Comparison of ENCODE assay signal across 8 cellular contexts in the genomic region with DNA sequence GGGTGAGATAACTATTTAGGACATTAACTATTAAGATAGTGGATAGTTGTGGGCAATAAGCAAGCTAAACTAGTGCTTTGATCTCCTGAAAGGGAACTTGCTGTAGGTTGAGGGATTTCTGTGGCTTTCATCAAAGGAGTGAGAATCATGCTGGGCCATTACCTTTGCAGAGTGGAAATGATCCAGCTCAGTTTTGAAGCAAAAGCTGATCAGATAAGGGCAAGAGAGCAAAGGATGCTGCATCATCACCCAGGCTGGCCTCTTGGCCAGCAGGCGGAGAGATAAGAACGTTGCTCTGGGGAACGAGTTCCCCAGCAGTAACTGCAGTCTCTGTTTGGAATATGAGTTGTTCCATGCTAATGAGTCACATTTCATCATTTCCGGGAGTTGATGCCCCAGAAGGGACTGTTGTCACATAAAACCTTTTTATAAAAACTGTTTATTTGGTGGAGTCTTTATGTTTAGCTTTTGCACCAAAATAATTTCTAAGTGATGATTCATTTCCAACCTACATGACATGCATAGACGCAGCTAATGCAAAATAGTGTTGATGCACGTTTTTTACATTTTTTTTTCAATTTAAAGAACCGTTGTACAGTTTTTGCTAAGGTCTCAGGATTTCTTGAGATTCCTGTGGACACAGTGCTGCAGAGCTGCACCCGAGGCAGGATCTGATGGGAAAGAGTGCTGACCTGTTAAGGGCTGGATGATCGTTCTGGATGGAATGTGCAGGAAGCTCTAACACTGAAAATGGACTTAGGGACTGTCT.
A peak's percentile ranks its signal among the peaks of the same experiment; 100 is the strongest.
DNase-seq lines count a peak whose midpoint lies in the region; ATAC-seq and TF ChIP-seq lines count a peak whose summit lies in the region.

No MANE protein-coding gene starts in this region.

- no peak overlapping the region for H3K27ac ChIP-seq in coronary artery

- TF ChIP-seq CTCF in coronary artery (IDR thresholded peaks at IDR 0.05) = no peak

- no peak for ATAC-seq in GM18498 (IDR thresholded peaks at IDR 0.05; ENCODE audit: unreplicated experiment)
- ATAC-seq in GM21528 (IDR thresholded peaks at IDR 0.05; ENCODE audit: low FRiP score, unreplicated experiment) = no peak

- peak overlapping the region; percentile 26 for H3K4me3 ChIP-seq in coronary artery

- DNase-seq in GM04503 (ENCODE audit: low read depth) = peak; percentile 72
- DNase-seq in RPMI7951 (ENCODE audit: low read depth) = peak; percentile 95
- DNase-seq in coronary artery (ENCODE audit: low spot score) = no peak
- peak; percentile 38 for DNase-seq in renal cortical epithelial cell (ENCODE audit: low read depth)
- DNase-seq in SKM-1 treated with dmso at 0.1 percent for 144 hours (lab: John Stamatoyannopoulos, UW; ENCODE audit: unreplicated experiment) = no peak
- no peak for DNase-seq in hypothalamus (lab: John Stamatoyannopoulos, UW)

Comparison
In these comparisons a context has a peak if more than half of its experiments do, and no peak if none do; other contexts are left out.
1. DNase-seq: peak in GM04503 (single experiment), RPMI7951 (single experiment) and renal cortical epithelial cell (single experiment); none in coronary artery (single experiment), SKM-1 treated with dmso at 0.1 percent for 144 hours (single experiment) and hypothalamus (0 of 51).